ENCODE assay signal across 7 cellular contexts in genomic region chr1:170739803-170740202, GRCh38.
"Had no signal": no experiment of that assay in that cellular context is flagged by ENCODE, and none has a peak within 500 bp of the region (broad histone marks: within the 10 kb centered on the region; RNA-seq: fewer than 3 reads in every experiment).

No MANE protein-coding gene starts in this region.

- H3K27ac ChIP-seq: HL-60 had no signal

- H3K4me1 Mint-ChIP-seq: GM23338, H9, IgD-negative memory B cell had no signal

- DNase-seq: H9, HCEC 1CT, KBM-7 had no signal

- ATAC-seq: GM23338, HepG2 had no signal

- H3K4me3 ChIP-seq: GM23338 had no signal

- H3K36me3 Mint-ChIP-seq: IgD-negative memory B cell had no signal

- H3K27ac Mint-ChIP-seq: GM23338, H9, IgD-negative memory B cell had no signal

- H3K4me3 Mint-ChIP-seq: GM23338, H9, IgD-negative memory B cell had no signal
